8 cellular contexts compared by ENCODE assay signal in the genomic region with DNA sequence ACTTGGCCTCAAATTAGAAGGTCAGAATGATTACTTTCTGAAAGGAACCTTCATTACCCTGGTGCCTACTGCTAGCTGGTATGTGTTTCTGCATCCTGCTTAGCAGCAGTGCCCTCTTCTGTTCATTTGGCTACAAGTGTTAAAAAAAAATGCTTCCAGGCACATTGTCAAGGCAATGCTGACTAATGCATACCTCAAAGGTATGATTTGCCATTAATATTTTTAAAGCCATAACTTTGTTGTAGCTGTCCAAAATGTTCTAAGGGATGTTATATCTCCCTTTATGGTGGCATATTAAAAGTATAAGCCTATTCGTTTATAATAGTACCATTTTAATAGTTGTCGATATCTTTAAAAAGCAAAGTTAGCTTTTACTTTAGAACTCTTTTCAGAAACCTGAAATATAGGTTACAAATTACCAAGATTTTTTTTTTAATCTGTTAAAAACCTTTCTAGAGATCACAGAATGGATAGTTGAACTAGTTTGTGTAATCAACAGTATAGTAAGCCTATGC. TPM values are rescaled to one million over a fixed set of nuclear protein-coding genes. Genes with fewer than 3 reads are reported as not detected.
DNase-seq lines count a peak whose midpoint lies in the region; ATAC-seq, FAIRE-seq and TF ChIP-seq lines count a peak whose summit lies in the region.

No MANE protein-coding gene starts in this region.

- H3K9ac ChIP-seq in HCT116 (ENCODE audit: low read length) (no peak overlapping the region), keratinocyte (ENCODE audit: control insufficient read depth, extremely low read depth, insufficient read depth, low read length) (no peak overlapping the region)

- TF ChIP-seq EP300 in suprapubic skin (IDR thresholded peaks at IDR 0.05): no peak

- peak; percentile 76 for TF ChIP-seq CTCF in AG04450 (IDR thresholded peaks at IDR 0.05; ENCODE audit: low read depth, low read length)
- peak; percentile 20 for TF ChIP-seq CTCF in GM12801 (IDR thresholded peaks at IDR 0.05; ENCODE audit: extremely low read depth, insufficient read length)
- peak; percentile 62 to 83 (median 76); a peak in 5 of 6 replicates for TF ChIP-seq CTCF in HCT116 (IDR thresholded peaks at IDR 0.05 in 2 of 3, conservative IDR thresholded peaks at IDR 0.05 in 1 of 3; ENCODE audit: borderline replicate concordance in 1 of 3, insufficient read depth in 1 of 3, low read depth in 2 of 3, low read length in 2 of 3)
- peak; percentile 93 for TF ChIP-seq CTCF in RWPE2 (IDR thresholded peaks at IDR 0.05; ENCODE audit: poor library complexity, severe bottlenecking)
- peak in 2 of 3 donors; percentile 49 to 58 for TF ChIP-seq CTCF in breast epithelium (IDR thresholded peaks at IDR 0.05)
- TF ChIP-seq CTCF in keratinocyte (optimal IDR thresholded peaks at IDR 0.05 in 1 of 3, IDR thresholded peaks at IDR 0.05 in 1 of 3, conservative IDR thresholded peaks at IDR 0.05 in 1 of 3; ENCODE audit: extremely low read depth in 1 of 3, insufficient read depth in 2 of 3, low read length in 3 of 3): peak; percentile 66 to 79 (median 71)
- TF ChIP-seq CTCF in suprapubic skin (IDR thresholded peaks at IDR 0.05): peak; percentile 25 to 62

- peaks cover 0 to 3% of the 10 kb centered on the region in 2 experiments; a peak in 1 of 4 replicates for H3K36me3 ChIP-seq in HCT116 (ENCODE audit: control insufficient read depth in 1 of 2, insufficient read depth in 2 of 2, low read length in 2 of 2)
- H3K36me3 ChIP-seq in RWPE2 (ENCODE audit: low read depth): peaks cover 22% of the 10 kb centered on the region
- no peaks in the 10 kb centered on the region for H3K36me3 ChIP-seq in breast epithelium
- peaks cover 11 to 20% of the 10 kb centered on the region in 2 experiments for H3K36me3 ChIP-seq in keratinocyte (ENCODE audit: control insufficient read depth in 2 of 2, extremely low read depth in 1 of 2, insufficient read depth in 2 of 2, low read length in 2 of 2)
- peaks cover 60% of the 10 kb centered on the region for H3K36me3 ChIP-seq in suprapubic skin

- H2AFZ ChIP-seq in HCT116 (ENCODE audit: low read depth, low read length, poor library complexity, severe bottlenecking) (no peak overlapping the region), keratinocyte (ENCODE audit: control insufficient read depth, low read length) (no peak overlapping the region)

- H3K4me3 ChIP-seq in AG04450 (ENCODE audit: low read depth, low read length): no peak overlapping the region
- no peak overlapping the region for H3K4me3 ChIP-seq in HCT116 (replicated peaks in 1 of 2; ENCODE audit: low read depth in 1 of 2, low read length in 2 of 2)
- no peak overlapping the region for H3K4me3 ChIP-seq in RWPE2 (ENCODE audit: severe bottlenecking)
- no peak overlapping the region for H3K4me3 ChIP-seq in breast epithelium
- no peak overlapping the region for H3K4me3 ChIP-seq in keratinocyte (ENCODE audit: control insufficient read depth in 2 of 3, extremely low read depth in 1 of 3, insufficient read depth in 2 of 3, low read depth in 1 of 3, low read length in 3 of 3)
- H3K4me3 ChIP-seq in suprapubic skin: no peak overlapping the region

- ATAC-seq in HCT116 (peak; percentile 94), RWPE2 (ENCODE audit: low read depth) (peak; percentile 98)

- TF ChIP-seq RAD21 in HCT116 (IDR thresholded peaks at IDR 0.05; ENCODE audit: low read depth): peak; percentile 91

- H4K20me1 ChIP-seq in HCT116 (ENCODE audit: insufficient read depth) (no peaks in the 10 kb centered on the region), keratinocyte (ENCODE audit: control insufficient read depth, extremely low read depth, insufficient read depth, low read length) (no peaks in the 10 kb centered on the region)

- no peak overlapping the region for H3K27ac ChIP-seq in AG04450 (ENCODE audit: low read depth, low read length)
- no peak overlapping the region for H3K27ac ChIP-seq in HCT116 (ENCODE audit: low read depth, low read length)
- no peak overlapping the region for H3K27ac ChIP-seq in RWPE2 (ENCODE audit: poor library complexity, severe bottlenecking)
- H3K27ac ChIP-seq in breast epithelium: no peak overlapping the region
- H3K27ac ChIP-seq in keratinocyte (ENCODE audit: control insufficient read depth, insufficient read depth, low read length): peak overlapping the region; percentile 40
- H3K27ac ChIP-seq in suprapubic skin: no peak overlapping the region

- H3K9me3 ChIP-seq in AG04450 (ENCODE audit: control insufficient read depth, insufficient read depth, low read length): no peaks in the 10 kb centered on the region
- no peaks in the 10 kb centered on the region for H3K9me3 ChIP-seq in HCT116 (ENCODE audit: control insufficient read depth in 1 of 2, insufficient read depth in 1 of 2, low read depth in 1 of 2, low read length in 2 of 2)
- no peaks in the 10 kb centered on the region for H3K9me3 ChIP-seq in RWPE2 (ENCODE audit: severe bottlenecking)
- no peaks in the 10 kb centered on the region for H3K9me3 ChIP-seq in breast epithelium
- no peaks in the 10 kb centered on the region for H3K9me3 ChIP-seq in keratinocyte (ENCODE audit: control insufficient read depth, low read depth, low read length)
- no peaks in the 10 kb centered on the region for H3K9me3 ChIP-seq in suprapubic skin

- intact Hi-C loops in HCT116 (cut with micrococcal nuclease): loop anchor here (1.0 kb wide), 1 partner anchor 138 kb away; no protein-coding TSS in a partner anchor
- intact Hi-C loops in breast epithelium (cut with DNase I; ENCODE audit: low total_unique reads): no loop called here

- no peaks in the 10 kb centered on the region for H3K9me1 ChIP-seq in keratinocyte (ENCODE audit: control insufficient read depth, extremely low read depth, insufficient read depth, low read length)

- POLR2A ChIA-PET in AG04450 (lab: Yijun Ruan, JAX) (interaction anchor here (0.7 to 2.0 kb wide), 4 partner anchors 14 to 184 kb away, joined by 3 to 8 read pairs (median 5); a partner anchor contains a TSS), HCT116 (lab: Charles Lee) (interaction anchor here (0.8 kb wide), 1 partner anchor 156 kb away, joined by 3 read pairs; a partner anchor contains a TSS)

- CTCF ChIA-PET in AG04450 (lab: Charles Lee) (interaction anchor here (0.6 to 4.9 kb wide), 36 partner anchors 7 to 1184 kb away, joined by 3 to 158 read pairs (median 4); a partner anchor contains a TSS), HCT116 (lab: Charles Lee) (interaction anchor here (0.6 to 4.2 kb wide), 6 partner anchors 122 to 242 kb away, joined by 3 to 33 read pairs (median 4); a partner anchor contains a TSS)

- dilution Hi-C loops in keratinocyte (cut with MboI; ENCODE audit: extremely low pct_ligation_motif_present, low sequenced_read_pairs): loop anchor here (25.0 kb wide), 1 partner anchor 130 kb away; no protein-coding TSS in a partner anchor

- H3K9me2 ChIP-seq in HCT116 (ENCODE audit: insufficient read depth): no peaks in the 10 kb centered on the region

- DNase-seq in AG04450 (ENCODE audit: low read depth, low spot score) (peak; percentile 48), HCT116 (ENCODE audit: low read depth, low spot score) (peak; percentile 50), Kasumi-1 (lab: John Stamatoyannopoulos, UW) (peak; percentile 82 to 93), RWPE2 (ENCODE audit: low spot score) (no peak), breast epithelium (ENCODE audit: low spot score in 2 of 2) (no peak), keratinocyte (ENCODE audit: low read depth, low spot score) (peak; percentile 55), suprapubic skin (ENCODE audit: low spot score in 2 of 2) (no peak)

- RAD21 ChIA-PET in HCT116 (lab: Charles Lee; ENCODE audit: low non-redundant PET in 1 of 2, low total read pairs in 2 of 2, uncharacterized antibody in 2 of 2, unreplicated experiment in 2 of 2): no interaction called here

- TF ChIP-seq POLR2A in HCT116 (IDR thresholded peaks at IDR 0.05; ENCODE audit: borderline replicate concordance, extremely low read depth, insufficient read depth, insufficient read length) (no peak), breast epithelium (IDR thresholded peaks at IDR 0.05) (no peak), suprapubic skin (IDR thresholded peaks at IDR 0.05) (no peak)

- H3K4me1 ChIP-seq in HCT116 (ENCODE audit: control insufficient read depth in 1 of 2, insufficient read depth in 2 of 2, low read length in 2 of 2): no peaks in the 10 kb centered on the region
- H3K4me1 ChIP-seq in RWPE2 (ENCODE audit: insufficient read depth, poor library complexity, severe bottlenecking): no peaks in the 10 kb centered on the region
- H3K4me1 ChIP-seq in breast epithelium: no peaks in the 10 kb centered on the region
- peaks cover 4% of the 10 kb centered on the region for H3K4me1 ChIP-seq in keratinocyte (ENCODE audit: control insufficient read depth, extremely low read depth, insufficient read depth, low read length)
- no peaks in the 10 kb centered on the region for H3K4me1 ChIP-seq in suprapubic skin

- FAIRE-seq in keratinocyte (lab: Jason Lieb, UNC): peak; percentile 90

- no TSS peak for BruUV-seq in HCT116 (replicated peaks; lab: Mats Ljungman, UMichigan)

- H3K27me3 ChIP-seq in AG04450 (ENCODE audit: control insufficient read depth, insufficient read depth, low read length) (no peaks in the 10 kb centered on the region), HCT116 (ENCODE audit: insufficient read depth, low read length) (no peaks in the 10 kb centered on the region), RWPE2 (ENCODE audit: insufficient read depth, poor library complexity, severe bottlenecking) (no peaks in the 10 kb centered on the region), breast epithelium (no peaks in the 10 kb centered on the region), keratinocyte (ENCODE audit: control insufficient read depth, extremely low read depth, insufficient read depth, low read length) (no peaks in the 10 kb centered on the region), suprapubic skin (no peaks in the 10 kb centered on the region)

- H3K79me2 ChIP-seq in HCT116 (ENCODE audit: insufficient read depth, low read length) (no peaks in the 10 kb centered on the region), keratinocyte (ENCODE audit: control insufficient read depth, insufficient read depth, low read length) (no peaks in the 10 kb centered on the region)

- 73% methylated on average over 2 of the region's 2 CpGs for WGBS in suprapubic skin

- H3K4me2 ChIP-seq in HCT116 (ENCODE audit: low read length) (no peak overlapping the region), keratinocyte (ENCODE audit: control insufficient read depth, extremely low read depth, insufficient read depth, low read depth, low read length) (no peak overlapping the region)

RNA-seq across cellular contexts. Expression of a gene that starts 52.0 kb away (rescaled TPM):
- polyA plus RNA-seq in AG04450 (2011; rRNA removed): 23.5 and 34.2 TPM in 2 replicates
- 39.4 and 65.9 TPM in 2 replicates for polyA minus RNA-seq in AG04450 (2011; rRNA and poly(A)+ RNA removed)
- total RNA-seq in HCT116 (2021; ENCODE audit: unreplicated experiment): 18.3 TPM
- polyA plus RNA-seq in HCT116 (2012): 2.9 and 3.4 TPM in 2 replicates
- 10 to 100 TPM in 2 of 3 donors, 1 to 10 TPM in 1; 9.4 to 12.1 (median 10.5) TPM for total RNA-seq in breast epithelium
- polyA plus RNA-seq in keratinocyte: 2.2 to 2.4 TPM (median 2.4 TPM) in 3 replicates
- polyA plus RNA-seq in keratinocyte (2011; ENCODE audit: low read depth): 0.42 TPM
- 0.81 and 2.0 TPM in 2 replicates for polyA plus RNA-seq in keratinocyte (2011; cell fraction: cytosol; rRNA removed)
- polyA plus RNA-seq in keratinocyte (2011; cell fraction: nucleus; rRNA removed): 1.6 and 2.0 TPM in 2 replicates
- 0.73 and 1.7 TPM in 2 replicates for polyA plus RNA-seq in keratinocyte (2012; ENCODE audit: low replicate concordance)
- polyA minus RNA-seq in keratinocyte: 2.0 to 11.6 TPM (median 7.1 TPM) in 3 replicates
- polyA minus RNA-seq in keratinocyte (2011; cell fraction: cytosol; rRNA and poly(A)+ RNA removed): 4.4 TPM
- polyA minus RNA-seq in keratinocyte (2011; cell fraction: nucleus; rRNA and poly(A)+ RNA removed): 3.6 and 6.5 TPM in 2 replicates
- 1 to 10 TPM; 3.4 to 6.4 (median 4.6) TPM for total RNA-seq in suprapubic skin

RNA-seq across cellular contexts. Expression of a gene that starts 52.0 kb away (rescaled TPM):
- polyA plus RNA-seq in AG04450 (2011; rRNA removed): 106 and 129 TPM in 2 replicates
- 120 and 181 TPM in 2 replicates for polyA minus RNA-seq in AG04450 (2011; rRNA and poly(A)+ RNA removed)
- 36.3 TPM for total RNA-seq in HCT116 (2021; ENCODE audit: unreplicated experiment)
- polyA plus RNA-seq in HCT116 (2012): 12.8 and 18.3 TPM in 2 replicates
- 100 to 1,000 TPM; 107 to 125 (median 117) TPM for total RNA-seq in breast epithelium
- 63.7 to 114 TPM (median 76.6 TPM) in 3 replicates for polyA plus RNA-seq in keratinocyte
- polyA plus RNA-seq in keratinocyte (2011; ENCODE audit: low read depth): 42.8 TPM
- 12.1 and 23.3 TPM in 2 replicates for polyA plus RNA-seq in keratinocyte (2011; cell fraction: cytosol; rRNA removed)
- polyA plus RNA-seq in keratinocyte (2011; cell fraction: nucleus; rRNA removed): 107 and 140 TPM in 2 replicates
- polyA plus RNA-seq in keratinocyte (2012; ENCODE audit: low replicate concordance): 27.5 and 58.3 TPM in 2 replicates
- polyA minus RNA-seq in keratinocyte: 70.7 to 212 TPM (median 171 TPM) in 3 replicates
- 82.9 TPM for polyA minus RNA-seq in keratinocyte (2011; cell fraction: cytosol; rRNA and poly(A)+ RNA removed)
- 321 and 568 TPM in 2 replicates for polyA minus RNA-seq in keratinocyte (2011; cell fraction: nucleus; rRNA and poly(A)+ RNA removed)
- total RNA-seq in suprapubic skin: 100 to 1,000 TPM in 1 of 4 donors, 10 to 100 TPM in 3; 66.7 to 132 (median 87.2) TPM

Comparison
In these comparisons a context has a peak if more than half of its experiments do, and no peak if none do; other contexts are left out.
1. DNase-seq: peak in AG04450 (single experiment), HCT116 (single experiment), Kasumi-1 (2 of 2) and keratinocyte (single experiment); none in RWPE2 (single experiment), breast epithelium (0 of 2) and suprapubic skin (0 of 2).
2. CTCF ChIP-seq: peak in every context shown above with its lines; median percentile 93 in RWPE2; 76 in AG04450; 76 in HCT116; 71 in keratinocyte; 54 in breast epithelium; 44 in suprapubic skin; 20 in GM12801.